ENCODE assay signal across 1 cellular context in the genomic region with DNA sequence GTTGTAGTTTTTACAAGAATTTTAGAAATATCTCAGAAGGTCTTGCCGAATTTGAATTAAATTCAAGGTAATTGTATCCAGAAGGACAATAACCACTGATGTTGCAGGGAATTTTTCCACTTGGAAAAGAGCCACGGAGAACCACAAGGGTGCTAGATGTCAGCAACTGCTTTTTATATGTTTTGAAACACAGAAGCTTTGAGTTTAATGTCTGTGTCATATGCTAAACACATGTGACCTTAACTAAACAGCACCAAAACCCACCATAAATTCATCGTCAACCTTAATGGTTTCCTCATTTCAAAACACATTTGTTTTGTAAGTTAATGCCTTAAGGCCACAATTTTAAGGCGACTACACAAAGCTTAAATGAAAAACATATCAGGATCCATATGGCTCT.
TF ChIP-seq lines count a peak whose summit lies in the region.

No MANE protein-coding gene starts in this region.

TF ChIP-seq in GM23338, 12 proteins besides CTCF, POLR2A, EP300 and RAD21 (continued from another document):
- no peak for TF ChIP-seq ZNF462 (CRISPR knock-in tag; IDR thresholded peaks at IDR 0.05)
- no peak for TF ChIP-seq EZH2phosphoT487 (IDR thresholded peaks at IDR 0.05; ENCODE audit: unreplicated experiment)
- no peak for TF ChIP-seq ETS1 (IDR thresholded peaks at IDR 0.05)
- no peak for TF ChIP-seq POLR2AphosphoS5 (IDR thresholded peaks at IDR 0.05; ENCODE audit: low read depth)
TF ChIP-seq in GM23338: peak in this region for 0.
